ENCODE assay signal across 16 cellular contexts in the genomic region with DNA sequence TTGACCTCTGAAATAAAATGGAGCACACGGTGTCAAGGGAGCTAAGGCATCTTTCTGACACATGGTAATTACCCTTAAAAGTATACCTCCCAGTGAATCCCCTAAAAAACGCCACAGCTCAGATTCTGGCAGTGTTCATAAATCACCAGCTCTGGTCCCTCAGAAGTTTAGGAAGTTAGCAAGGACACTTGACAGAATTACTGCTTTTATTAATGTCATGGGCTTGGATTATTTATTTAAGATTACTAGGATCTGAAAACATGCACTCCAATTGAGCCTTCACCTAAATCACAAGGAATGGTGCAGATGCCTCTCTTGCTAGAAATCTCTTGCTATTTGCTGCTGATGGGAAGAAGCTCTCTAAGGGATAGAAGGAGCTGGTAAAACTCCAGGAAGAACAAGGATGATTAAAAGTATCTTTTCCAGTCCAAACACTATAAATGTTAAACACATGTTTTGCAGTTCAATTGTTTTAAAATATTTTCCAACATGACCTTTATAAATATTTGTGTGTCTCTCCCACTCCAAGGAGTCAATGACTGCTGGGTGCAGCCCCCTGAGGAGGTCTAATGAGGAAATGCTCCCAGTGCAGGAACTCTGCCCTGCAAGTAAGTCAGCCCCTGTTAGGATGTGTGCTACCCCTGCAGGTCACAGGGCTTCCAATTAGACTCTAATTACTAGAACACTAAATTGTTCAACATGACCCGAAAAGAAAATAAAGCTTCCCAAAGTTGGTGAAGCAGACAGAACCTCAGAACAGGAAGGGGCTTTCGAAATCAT.
DNase-seq lines count a peak whose midpoint lies in the region; TF ChIP-seq lines count a peak whose summit lies in the region.
"Had no signal": no experiment of that assay in that cellular context is flagged by ENCODE, and none has a peak within 500 bp of the region (broad histone marks: within the 10 kb centered on the region; RNA-seq: fewer than 3 reads in every experiment).

No MANE protein-coding gene starts in this region.

- no peaks in the 10 kb centered on the region for H3K36me3 ChIP-seq in HEK293 (ENCODE audit: control insufficient read depth in 2 of 2, insufficient read depth in 1 of 2, low read length in 2 of 2)
- H3K36me3 ChIP-seq in prostate gland = no peaks in the 10 kb centered on the region

- H3K27ac ChIP-seq in HEK293 (ENCODE audit: extremely low read depth, low read depth, low read length) (no peak overlapping the region), prostate gland (no peak overlapping the region)
- H3K27ac ChIP-seq: C4-2B had no signal

- DNase-seq in NCI-H69 (lab: John Stamatoyannopoulos, UW) = peak; percentile 91
- DNase-seq in left kidney (ENCODE audit: low read depth, low spot score) = peak; percentile 95
- DNase-seq in prostate gland (ENCODE audit: low spot score) = no peak
- no peak for DNase-seq in AG20443 (ENCODE audit: low spot score)
- DNase-seq in middle frontal gyrus (ENCODE audit: extremely low spot score, low spot score) = no peak
- no peak for DNase-seq in NCI-H1417 treated with DMSO at 0.1 percent for 48 hours (lab: John Stamatoyannopoulos, UW)
- DNase-seq: DND-41, GF-D8, KG1, NCI-H1048, NCI-H146, NCI-H2081, NCI-H510A treated with DMSO at 0.1 percent for 48 hours, SHP77 treated with DMSO at 0.1 percent for 48 hours had no signal

- POLR2A ChIA-PET in HEK293 (lab: Yijun Ruan, JAX) = no interaction called here

- peaks cover 12% of the 10 kb centered on the region for H3K4me1 ChIP-seq in HEK293 (ENCODE audit: control insufficient read depth, insufficient read depth, low read length)
- H3K4me1 ChIP-seq in prostate gland (replicated peaks) = no peaks in the 10 kb centered on the region

- no peaks in the 10 kb centered on the region for H3K27me3 ChIP-seq in prostate gland (replicated peaks; ENCODE audit: insufficient read depth)

- CTCF ChIA-PET in HEK293 (lab: Yijun Ruan, JAX) = no interaction called here

- no peak for TF ChIP-seq POLR2A in prostate gland (IDR thresholded peaks at IDR 0.05)

- intact Hi-C loops in prostate gland (cut with DNase I) = no loop called here

- TF ChIP-seq CTCF in HEK293 (tag by site-specific recombination; IDR thresholded peaks at IDR 0.05) (no peak), prostate gland (IDR thresholded peaks at IDR 0.05) (no peak)

- H3K9me3 ChIP-seq in HEK293 (ENCODE audit: control insufficient read depth, insufficient read depth, low read depth, low read length) (no peaks in the 10 kb centered on the region), prostate gland (no peaks in the 10 kb centered on the region)

- H3K4me3 ChIP-seq in HEK293 (ENCODE audit: low read depth, low read length) = no peak overlapping the region
- no peak overlapping the region for H3K4me3 ChIP-seq in prostate gland

- 18% methylated on average over 4 of the region's 4 CpGs for WGBS in prostate gland

TF ChIP-seq in HEK293, 187 proteins besides CTCF, POLR2A, EP300 and RAD21:
- TF ChIP-seq ZNF132 (tag by site-specific recombination; IDR thresholded peaks at IDR 0.05; ENCODE audit: borderline replicate concordance) = no peak
- TF ChIP-seq GLI2 (tag by site-specific recombination; IDR thresholded peaks at IDR 0.05; ENCODE audit: borderline replicate concordance, low read depth) = no peak
- TF ChIP-seq ZNF670 (tag by site-specific recombination; IDR thresholded peaks at IDR 0.05; ENCODE audit: low read depth) = no peak
- 0 out of 2 replicates have a peak, but pooled peaks have one; percentile 27 for TF ChIP-seq ZXDB (tag by site-specific recombination; IDR thresholded peaks at IDR 0.05)
- TF ChIP-seq MZF1 (tag by site-specific recombination; IDR thresholded peaks at IDR 0.05; ENCODE audit: borderline replicate concordance) = peak; percentile 55; the same call in 1 of the 2 replicates
- 0 out of 2 replicates have a peak, but pooled peaks have one; percentile 10 for TF ChIP-seq ZBTB8A (tag by site-specific recombination; IDR thresholded peaks at IDR 0.05)
- no peak for TF ChIP-seq ZNF140 (tag by site-specific recombination; IDR thresholded peaks at IDR 0.05)
- TF ChIP-seq FEZF1 (tag by site-specific recombination; IDR thresholded peaks at IDR 0.05) = peak; percentile 53; the same call in 1 of the 2 replicates
- TF ChIP-seq SCRT1 (tag by site-specific recombination; IDR thresholded peaks at IDR 0.05; ENCODE audit: borderline replicate concordance) = no peak
- TF ChIP-seq ZNF843 (tag by site-specific recombination; IDR thresholded peaks at IDR 0.05) = peak; percentile 19; the same call in 1 of the 2 replicates
- no peak for TF ChIP-seq OSR2 (tag by site-specific recombination; IDR thresholded peaks at IDR 0.05)
- no peak for TF ChIP-seq KLF9 (tag by site-specific recombination; IDR thresholded peaks at IDR 0.05; ENCODE audit: low read depth)
- no peak for TF ChIP-seq ZNF558 (tag by site-specific recombination; IDR thresholded peaks at IDR 0.05)
- TF ChIP-seq TSHZ1 (tag by site-specific recombination; IDR thresholded peaks at IDR 0.05; ENCODE audit: borderline replicate concordance) = no peak
- TF ChIP-seq KLF1 (tag by site-specific recombination; IDR thresholded peaks at IDR 0.05) = no peak
- TF ChIP-seq TCF7L2 (IDR thresholded peaks at IDR 0.05; ENCODE audit: borderline replicate concordance, low read depth, low read length) = peak; percentile 71; the same call in 1 of the 2 replicates
- TF ChIP-seq PBX3 (CRISPR knock-in tag; IDR thresholded peaks at IDR 0.05) = no peak
- TF ChIP-seq, protein P1, sequence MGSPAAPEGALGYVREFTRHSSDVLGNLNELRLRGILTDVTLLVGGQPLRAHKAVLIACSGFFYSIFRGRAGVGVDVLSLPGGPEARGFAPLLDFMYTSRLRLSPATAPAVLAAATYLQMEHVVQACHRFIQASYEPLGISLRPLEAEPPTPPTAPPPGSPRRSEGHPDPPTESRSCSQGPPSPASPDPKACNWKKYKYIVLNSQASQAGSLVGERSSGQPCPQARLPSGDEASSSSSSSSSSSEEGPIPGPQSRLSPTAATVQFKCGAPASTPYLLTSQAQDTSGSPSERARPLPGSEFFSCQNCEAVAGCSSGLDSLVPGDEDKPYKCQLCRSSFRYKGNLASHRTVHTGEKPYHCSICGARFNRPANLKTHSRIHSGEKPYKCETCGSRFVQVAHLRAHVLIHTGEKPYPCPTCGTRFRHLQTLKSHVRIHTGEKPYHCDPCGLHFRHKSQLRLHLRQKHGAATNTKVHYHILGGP (tag by site-specific recombination; IDR thresholded peaks at IDR 0.05) = peak; percentile 32; the same call in 1 of the 2 replicates
- TF ChIP-seq KLF10 (tag by site-specific recombination; IDR thresholded peaks at IDR 0.05) = no peak
- TF ChIP-seq ZFP37 (tag by site-specific recombination; IDR thresholded peaks at IDR 0.05) = no peak
- no peak for TF ChIP-seq ZFHX2 (tag by site-specific recombination; conservative IDR thresholded peaks at IDR 0.05)
- TF ChIP-seq HOXC10 (CRISPR knock-in tag; IDR thresholded peaks at IDR 0.05) = no peak

Comparison
In these comparisons a context has a peak if more than half of its experiments do, and no peak if none do; other contexts are left out.
1. DNase-seq: peak in NCI-H69 (single experiment) and left kidney (single experiment); none in prostate gland (single experiment), AG20443 (single experiment), middle frontal gyrus (single experiment) and NCI-H1417 treated with DMSO at 0.1 percent for 48 hours (single experiment).